26 cellular contexts compared by ENCODE assay signal in the genomic region with DNA sequence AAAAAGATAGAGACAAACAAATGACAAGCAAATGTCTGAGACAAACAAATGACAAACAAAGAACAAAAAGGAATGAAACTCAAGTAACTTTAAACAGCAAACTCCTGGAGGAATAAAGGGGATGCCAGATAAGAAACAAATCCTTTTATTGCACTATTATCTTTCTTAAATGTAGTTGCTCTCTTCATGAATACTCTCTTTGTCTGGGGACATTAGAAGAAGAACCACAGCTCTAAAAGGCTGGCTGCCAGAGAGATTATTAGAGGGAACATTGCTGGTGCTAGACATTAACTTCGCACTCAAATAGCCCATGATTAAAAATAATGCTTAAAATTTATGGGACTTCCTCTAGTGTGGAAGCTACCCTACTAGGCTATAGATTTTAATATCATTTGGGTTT.
"Had no signal": no experiment of that assay in that cellular context is flagged by ENCODE, and none has a peak within 500 bp of the region (broad histone marks: within the 10 kb centered on the region; RNA-seq: fewer than 3 reads in every experiment).

No MANE protein-coding gene starts in this region.

- H3K4me1 ChIP-seq: left ventricle myocardium inferior, prostate gland, sigmoid colon, suprapubic skin, tibial nerve, uterus had no signal

- H3K9me3 ChIP-seq: left ventricle myocardium inferior, ovary, prostate gland, sigmoid colon, spleen, suprapubic skin, tibial nerve, uterus had no signal

- H3K4me1 Mint-ChIP-seq: naive B cell; natural killer cell; stimulated activated effector memory CD8-positive, alpha-beta T cell treated with anti-CD3 and anti-CD28 coated beads, Interleukin-12 subunit alpha, Interleukin-12 subunit beta, amount 100 ng/mL, for 72 hours had no signal

- H3K4me3 ChIP-seq: left ventricle myocardium inferior, lung, ovary, prostate gland, sigmoid colon, spleen, suprapubic skin, tibial nerve, uterus had no signal

- H3K36me3 Mint-ChIP-seq: mesothelial cell of epicardium; naive B cell; natural killer cell; stimulated activated effector memory CD8-positive, alpha-beta T cell treated with anti-CD3 and anti-CD28 coated beads, Interleukin-12 subunit alpha, Interleukin-12 subunit beta, amount 100 ng/mL, for 72 hours; type B pancreatic cell had no signal

- DNase-seq: hippocampal formation; kidney; left colon; left ventricle myocardium inferior; mesendoderm; naive B cell; natural killer cell; nephron progenitor cell; ovary; posterior cingulate gyrus; retina; right cardiac atrium; sigmoid colon; small intestine; spleen; stimulated activated CD4-positive, alpha-beta T cell treated with anti-CD3 and anti-CD28 coated beads, Interleukin-4, amount 100 ng/mL, for 24 hours; stimulated activated naive CD4-positive, alpha-beta T cell; uterus had no signal

- H3K27ac ChIP-seq: left ventricle myocardium inferior, ovary, prostate gland, sigmoid colon, spleen, suprapubic skin, tibial nerve, uterus had no signal

- H3K27ac Mint-ChIP-seq: mesothelial cell of epicardium; naive B cell; natural killer cell; nephron progenitor cell; stimulated activated effector memory CD8-positive, alpha-beta T cell treated with anti-CD3 and anti-CD28 coated beads, Interleukin-12 subunit alpha, Interleukin-12 subunit beta, amount 100 ng/mL, for 72 hours; stimulated activated naive CD8-positive, alpha-beta T cell treated with anti-CD3 and anti-CD28 coated beads, Interleukin-15, Interleukin-2, amounts not matched to agents 100 ng/mL and 50 ng/mL, for 24 hours; type B pancreatic cell had no signal

- H3K9me3 Mint-ChIP-seq: mesothelial cell of epicardium; nephron progenitor cell; stimulated activated naive CD8-positive, alpha-beta T cell treated with anti-CD3 and anti-CD28 coated beads, Interleukin-15, Interleukin-2, amounts not matched to agents 100 ng/mL and 50 ng/mL, for 24 hours; type B pancreatic cell had no signal

- H3K27me3 Mint-ChIP-seq: naive B cell; stimulated activated naive CD8-positive, alpha-beta T cell treated with anti-CD3 and anti-CD28 coated beads, Interleukin-15, Interleukin-2, amounts not matched to agents 100 ng/mL and 50 ng/mL, for 24 hours had no signal

- H3K27me3 ChIP-seq: ovary, sigmoid colon, spleen, suprapubic skin, tibial nerve, uterus had no signal

- H3K36me3 ChIP-seq: left ventricle myocardium inferior, ovary, prostate gland, sigmoid colon, spleen, suprapubic skin, tibial nerve, uterus had no signal

- H3K4me3 Mint-ChIP-seq: mesothelial cell of epicardium; naive B cell; natural killer cell; nephron progenitor cell; stimulated activated effector memory CD8-positive, alpha-beta T cell treated with anti-CD3 and anti-CD28 coated beads, Interleukin-12 subunit alpha, Interleukin-12 subunit beta, amount 100 ng/mL, for 72 hours; stimulated activated naive CD8-positive, alpha-beta T cell treated with anti-CD3 and anti-CD28 coated beads, Interleukin-15, Interleukin-2, amounts not matched to agents 100 ng/mL and 50 ng/mL, for 24 hours; type B pancreatic cell had no signal

- ATAC-seq: left colon; natural killer cell; right cardiac atrium; stimulated activated effector memory CD8-positive, alpha-beta T cell treated with anti-CD3 and anti-CD28 coated beads, Interleukin-12 subunit alpha, Interleukin-12 subunit beta, amount 100 ng/mL, for 72 hours had no signal
